Comparison of ENCODE assay signal across 21 cellular contexts in the genomic region with DNA sequence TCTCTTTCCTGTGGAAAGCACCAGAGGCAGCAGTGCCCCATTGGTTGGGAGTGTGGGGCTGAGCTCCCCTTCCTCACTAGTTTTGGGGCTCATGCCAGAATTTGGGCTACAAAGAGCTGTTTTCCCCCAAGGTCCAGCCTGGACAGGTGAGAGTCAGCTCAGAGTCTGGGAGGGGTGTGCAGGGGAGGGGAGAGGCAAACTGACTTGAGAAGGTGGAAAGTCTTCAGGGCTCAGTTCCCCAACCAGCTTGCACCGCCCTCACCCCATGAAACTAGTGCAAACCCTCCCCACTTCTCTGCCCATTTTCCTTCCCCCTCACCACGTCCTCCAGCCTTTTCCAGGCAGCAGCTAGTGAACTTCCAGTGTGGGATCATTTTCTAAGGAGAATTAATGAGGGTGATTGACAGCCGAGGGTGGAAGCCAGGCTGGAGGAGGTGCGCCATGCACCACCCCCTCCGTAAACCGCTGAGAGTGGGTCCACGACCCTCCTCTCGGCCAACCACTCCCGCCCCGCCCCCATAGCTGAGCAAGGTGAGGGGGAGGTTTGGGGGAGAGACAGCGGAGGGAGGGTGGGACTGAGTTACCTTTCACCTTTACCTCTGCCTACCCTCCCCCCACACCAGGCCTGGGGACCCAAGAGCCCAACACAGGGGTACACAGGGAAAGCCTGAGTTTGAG. TPM values are rescaled to one million over a fixed set of nuclear protein-coding genes. Genes with fewer than 3 reads are reported as not detected.
DNase-seq lines count a peak whose midpoint lies in the region; ATAC-seq, FAIRE-seq and TF ChIP-seq lines count a peak whose summit lies in the region.
"Had no signal": no experiment of that assay in that cellular context is flagged by ENCODE, and none has a peak within 500 bp of the region (broad histone marks: within the 10 kb centered on the region; RNA-seq: fewer than 3 reads in every experiment).

No MANE protein-coding gene starts in this region.

- H3K18ac ChIP-seq in H1 (ENCODE audit: extremely low read depth, low read length) = no peak overlapping the region

- CTCF ChIA-PET in H1 (lab: Charles Lee; ENCODE audit: partially characterized antibody) = interaction anchor here (0.9 to 16.9 kb wide), 17 partner anchors 11 to 131 kb away, joined by 3 to 275 read pairs (median 5); a partner anchor contains a TSS

- H2BK20ac ChIP-seq in H1 (ENCODE audit: low read length) = no peak overlapping the region

- no peak overlapping the region for H2BK120ac ChIP-seq in H1 (replicated peaks; ENCODE audit: low read depth, low read length)

- H3K4me3 ChIP-seq in H7 (ENCODE audit: insufficient read depth, low read depth, low read length) (peak overlapping the region; percentile 6; the same call in 1 of the 2 replicates), HUES64 (ENCODE audit: low read length) (peak overlapping the region; percentile 38), H1 (ENCODE audit: extremely low read depth in 1 of 4, insufficient read depth in 2 of 4, low read depth in 3 of 4, low read length in 4 of 4) (peak overlapping the region in 1 of 4 experiments; percentile 54; a peak in 4 of 8 replicates), neural progenitor cell (no peak overlapping the region)

- peak overlapping the region; percentile 69 to 72 for H3K4me2 ChIP-seq in H1 (ENCODE audit: insufficient read depth in 1 of 2, low read depth in 2 of 2, low read length in 2 of 2)
- H3K4me2 ChIP-seq in neural progenitor cell = peak overlapping the region; percentile 76
- H3K4me2 ChIP-seq: KMS-11 had no signal

- WGBS in HUES64 = 14% methylated on average over 6 of the region's 11 CpGs
- 7% methylated on average over 9 of the region's 11 CpGs; no CpG with 5 or more reads in 1 of the 2 experiments for WGBS in H1 (ENCODE audit: extremely low coverage in 1 of 2, insufficient coverage in 1 of 2, insufficient read length in 1 of 2, insufficient replicate concordance in 2 of 2, low coverage in 1 of 2, low lambda C conversion rate in 2 of 2, missing lambda C conversion rate in 1 of 2), 2 experiments

- H3K9me3 Mint-ChIP-seq in neural progenitor cell = peaks cover 3% of the 10 kb centered on the region

- peaks cover 22% of the 10 kb centered on the region for H3K4me1 Mint-ChIP-seq in neural progenitor cell

- H3K36me3 ChIP-seq in H7 (replicated peaks; ENCODE audit: control insufficient read depth, insufficient read depth, low read length) (no peaks in the 10 kb centered on the region), HUES64 (ENCODE audit: insufficient read depth, low read length) (no peaks in the 10 kb centered on the region), H1 (ENCODE audit: control insufficient read depth in 2 of 4, insufficient read depth in 4 of 4, low read length in 3 of 4) (no peaks in the 10 kb centered on the region), neural progenitor cell (no peaks in the 10 kb centered on the region)

- H3K4ac ChIP-seq in H1 (replicated peaks; ENCODE audit: insufficient read length, low read depth, low read length) = no peak overlapping the region

- FAIRE-seq in H1 (lab: Jason Lieb, UNC) = no peak
- FAIRE-seq: HepG2 had no signal

- no peak overlapping the region for H3K56ac ChIP-seq in H1 (replicated peaks; ENCODE audit: insufficient read length, low read depth, low read length)

- H4K5ac ChIP-seq in H1 (ENCODE audit: insufficient read length, low read depth, low read length) = no peak overlapping the region

- no peak for TF ChIP-seq EP300 in H1 (IDR thresholded peaks at IDR 0.05; ENCODE audit: borderline replicate concordance in 1 of 2, low read depth in 2 of 2, low read length in 2 of 2)

- no peak overlapping the region for H3K27ac ChIP-seq in HUES64 (ENCODE audit: low read depth, low read length)
- no peak overlapping the region for H3K27ac ChIP-seq in H1 (ENCODE audit: low read depth, low read length)
- H3K27ac ChIP-seq in neural progenitor cell = no peak overlapping the region
- H3K27ac ChIP-seq: KMS-11 had no signal

- no peaks in the 10 kb centered on the region for H3K79me2 ChIP-seq in H1 (ENCODE audit: control insufficient read depth in 1 of 2, insufficient read depth in 2 of 2, low read length in 2 of 2)
- no peaks in the 10 kb centered on the region for H3K79me2 ChIP-seq in neural progenitor cell (ENCODE audit: low read depth)

- DNase-seq in H7 (peak; percentile 77), H1 (ENCODE audit: low read depth in 1 of 2, low spot score in 2 of 2) (no peak), neural progenitor cell (ENCODE audit: low spot score) (no peak)
- DNase-seq: C1 segment of cervical spinal cord; CD8-positive, alpha-beta memory T cell; DMS79; HCEC 1CT; NCI-H1417 treated with DMSO at 0.1 percent for 48 hours; NCI-H1930; NCI-H226; NCI-H524; NCI-H82; OCI-M1; RPMI8226; SIG-M5 had no signal

- ATAC-seq in GM19324 (IDR thresholded peaks at IDR 0.05; ENCODE audit: low FRiP score, unreplicated experiment) (no peak), GM19351 (IDR thresholded peaks at IDR 0.05; ENCODE audit: unreplicated experiment) (no peak)
- no peak for ATAC-seq in activated CD4-positive, CD25-positive, alpha-beta regulatory T cell treated with anti-CD3 and anti-CD28 coated beads, Interleukin-2, amount 50 U/mL, for 24 hours
- ATAC-seq: HepG2 had no signal

- no peaks in the 10 kb centered on the region for H3K36me3 Mint-ChIP-seq in neural progenitor cell
- H3K36me3 Mint-ChIP-seq: CD8-positive, alpha-beta memory T cell had no signal

- POLR2A ChIA-PET in H1 (lab: Charles Lee; ENCODE audit: partially characterized antibody) = interaction anchor here (1.0 to 3.0 kb wide), 5 partner anchors 9 to 53 kb away, joined by 4 to 18 read pairs (median 7); a partner anchor contains a TSS

- H2AK5ac ChIP-seq in H1 (ENCODE audit: low read depth, low read length) = peak overlapping the region; percentile 94; the same call in 1 of the 2 replicates

- no peak overlapping the region for H4K8ac ChIP-seq in H1 (ENCODE audit: extremely low read depth, insufficient read depth, low read length)

- H3K23ac ChIP-seq in H1 (ENCODE audit: insufficient read length) = no peak overlapping the region

- peak overlapping the region; percentile 21; the same call in 1 of the 2 replicates for H2BK15ac ChIP-seq in H1 (ENCODE audit: low read length)

- no peak for TF ChIP-seq RAD21 in H1 (IDR thresholded peaks at IDR 0.05 in 1 of 2, conservative IDR thresholded peaks at IDR 0.05 in 1 of 2; ENCODE audit: low read depth in 2 of 2, low read length in 2 of 2)

- no peak overlapping the region for H2AFZ ChIP-seq in H1 (ENCODE audit: low read length)
- no peak overlapping the region for H2AFZ ChIP-seq in neural progenitor cell (replicated peaks)

- peaks cover 32% of the 10 kb centered on the region for H3F3A ChIP-seq in neural progenitor cell (ENCODE audit: low read depth)

- H3K4me1 ChIP-seq in HUES64 (ENCODE audit: insufficient read depth, low read length) (peaks cover 25% of the 10 kb centered on the region), H1 (replicated peaks in 1 of 4; ENCODE audit: control insufficient read depth in 3 of 4, insufficient read depth in 4 of 4, low read length in 3 of 4) (peaks cover 0 to 25% (median 17%) of the 10 kb centered on the region in 4 experiments; a peak in 6 of 7 replicates), neural progenitor cell (peaks cover 35% of the 10 kb centered on the region)

- no peak overlapping the region for H3K27ac Mint-ChIP-seq in neural progenitor cell

- H3K4me3 Mint-ChIP-seq in neural progenitor cell = peak overlapping the region; percentile 33

- peaks cover 8% of the 10 kb centered on the region; the same call in 1 of the 2 replicates for H3K23me2 ChIP-seq in H1 (ENCODE audit: low read depth, low read length)

- peaks cover 71% of the 10 kb centered on the region for H3K27me3 Mint-ChIP-seq in neural progenitor cell (ENCODE audit: insufficient read depth, low read depth)

- H2BK12ac ChIP-seq in H1 (ENCODE audit: low read depth, low read length) = peak overlapping the region; percentile 98; the same call in 1 of the 2 replicates

- H3K14ac ChIP-seq in H1 (ENCODE audit: insufficient read length) = no peak overlapping the region

- H3K79me1 ChIP-seq in H1 (ENCODE audit: low read depth, low read length) = no peaks in the 10 kb centered on the region

- no peak overlapping the region for H4K91ac ChIP-seq in H1 (replicated peaks; ENCODE audit: insufficient read length, low read length)

- H4K20me1 ChIP-seq in H1 (replicated peaks in 1 of 2; ENCODE audit: control insufficient read depth in 1 of 2, insufficient read depth in 2 of 2, low read length in 2 of 2) (peaks cover 5 to 19% of the 10 kb centered on the region in 2 experiments), neural progenitor cell (ENCODE audit: low read depth) (peaks cover 35% of the 10 kb centered on the region)

- H3K27me3 ChIP-seq in H7 (ENCODE audit: control insufficient read depth, insufficient read depth, low read length) = peaks cover 63% of the 10 kb centered on the region
- peaks cover 68% of the 10 kb centered on the region for H3K27me3 ChIP-seq in HUES64 (ENCODE audit: insufficient read depth, low read length)
- H3K27me3 ChIP-seq in H1 (replicated peaks in 1 of 4; ENCODE audit: control insufficient read depth in 3 of 4, extremely low read depth in 1 of 4, insufficient read depth in 3 of 4, low read length in 3 of 4) = peaks cover 54 to 65% (median 62%) of the 10 kb centered on the region in 4 experiments
- H3K27me3 ChIP-seq in neural progenitor cell = peaks cover 89% of the 10 kb centered on the region

- H3K9ac ChIP-seq in HUES64 (ENCODE audit: low read depth, low read length) (no peak overlapping the region), H1 (replicated peaks in 1 of 4; ENCODE audit: extremely low read depth in 1 of 4, low read depth in 3 of 4, low read length in 3 of 4) (no peak overlapping the region; a peak in 1 of 7 replicates), neural progenitor cell (no peak overlapping the region)
- H3K9ac ChIP-seq: KMS-11 had no signal

- TF ChIP-seq POLR2A in H1 (IDR thresholded peaks at IDR 0.05; ENCODE audit: control extremely low read depth in 1 of 2, low read depth in 2 of 2, low read length in 2 of 2) = no peak

- TF ChIP-seq CTCF in H1 (IDR thresholded peaks at IDR 0.05; ENCODE audit: control extremely low read depth in 1 of 3, insufficient read depth in 1 of 3, low read depth in 1 of 3, low read length in 3 of 3) = no peak
- TF ChIP-seq CTCF in neural progenitor cell (IDR thresholded peaks at IDR 0.05) = no peak

- H3K9me3 ChIP-seq in HUES64 (ENCODE audit: insufficient read depth, low read depth, low read length) = no peaks in the 10 kb centered on the region
- H3K9me3 ChIP-seq in H1 (ENCODE audit: insufficient read depth in 2 of 2, low read depth in 1 of 2, low read length in 1 of 2) = no peaks in the 10 kb centered on the region
- H3K9me3 ChIP-seq in neural progenitor cell (ENCODE audit: low read depth) = no peaks in the 10 kb centered on the region

- H2BK5ac ChIP-seq in H1 (ENCODE audit: low read depth, low read length) = no peak overlapping the region

RNA-seq across cellular contexts. Expression of a gene that starts 6.3 kb away (rescaled TPM):
- total RNA-seq in H7 (2014; rRNA removed; shearing (Covaris generic)) = 1.0 and 1.1 TPM in 2 replicates
- 0.50 TPM for polyA plus RNA-seq in HUES64 (2013, experiment 1 of 2)
- 0.51 TPM for polyA plus RNA-seq in HUES64 (2013, experiment 2 of 2)
- total RNA-seq in H1 (2021; fragmentation: NEBNext Ultra II Directional; extraction: Animal tissue kit (Norgen Biotek cat#: 25700)) = 0.80 and 0.88 TPM in 2 replicates
- 0.67 and 1.5 TPM in 2 replicates for polyA plus RNA-seq in H1 (2011; rRNA removed)
- polyA plus RNA-seq in H1 (2011; cell fraction: cytosol; rRNA removed) = 0.94 TPM
- polyA plus RNA-seq in H1 (2011; cell fraction: nucleus; rRNA removed) = 5.0 TPM
- polyA plus RNA-seq in H1 (2012, experiment 1 of 2) = 0.64 to 1.2 TPM (median 0.93 TPM) in 4 replicates
- polyA plus RNA-seq in H1 (2012, experiment 2 of 2) = 0.84 TPM
- 0.97 TPM for polyA plus RNA-seq in H1 (2013, experiment 1 of 2)
- polyA plus RNA-seq in H1 (2013, experiment 2 of 2) = 0.87 TPM
- polyA minus RNA-seq in H1 (2011; rRNA and poly(A)+ RNA removed) = 0.39 and 0.73 TPM in 2 replicates
- polyA minus RNA-seq in H1 (2011; cell fraction: cytosol; rRNA and poly(A)+ RNA removed) = 0.88 TPM
- polyA minus RNA-seq in H1 (2011; cell fraction: nucleus; rRNA and poly(A)+ RNA removed) = 2.2 TPM
- 0.53 TPM in 1 of 2 replicates, not detected in the other for total RNA-seq in neural progenitor cell (ENCODE audit: low replicate concordance)
- polyA plus RNA-seq: CD8-positive, alpha-beta memory T cell had no signal

RNA-seq across cellular contexts. Expression of a gene that starts 32.3 kb away (rescaled TPM):
- not detected in 2 replicates for total RNA-seq in H7 (2014; rRNA removed; shearing (Covaris generic))
- 0.40 TPM for polyA plus RNA-seq in HUES64 (2013, experiment 1 of 2)
- polyA plus RNA-seq in HUES64 (2013, experiment 2 of 2) = 0.32 TPM
- total RNA-seq in H1 (2021; fragmentation: NEBNext Ultra II Directional; extraction: Animal tissue kit (Norgen Biotek cat#: 25700)) = 0.15 TPM in 1 of 2 replicates, not detected in the other
- 0.06 and 0.20 TPM in 2 replicates for polyA plus RNA-seq in H1 (2011; rRNA removed)
- 0.12 TPM for polyA plus RNA-seq in H1 (2011; cell fraction: cytosol; rRNA removed)
- polyA plus RNA-seq in H1 (2011; cell fraction: nucleus; rRNA removed) = 0.29 TPM
- polyA plus RNA-seq in H1 (2012, experiment 1 of 2) = 0.15 to 0.25 TPM (median 0.25 TPM) in 3 of 4 replicates, not detected in the other
- 0.35 TPM for polyA plus RNA-seq in H1 (2012, experiment 2 of 2)
- polyA plus RNA-seq in H1 (2013, experiment 1 of 2) = 0.12 TPM
- polyA plus RNA-seq in H1 (2013, experiment 2 of 2) = 0.17 TPM
- polyA minus RNA-seq in H1 (2011; rRNA and poly(A)+ RNA removed) = 0.09 and 0.10 TPM in 2 replicates
- not detected for polyA minus RNA-seq in H1 (2011; cell fraction: cytosol; rRNA and poly(A)+ RNA removed)
- 1.3 TPM for polyA minus RNA-seq in H1 (2011; cell fraction: nucleus; rRNA and poly(A)+ RNA removed)
- 0.04 and 0.87 TPM in 2 replicates for total RNA-seq in neural progenitor cell (ENCODE audit: low replicate concordance)
- total RNA-seq: HepG2 had no signal
- polyA plus RNA-seq: CD8-positive, alpha-beta memory T cell had no signal
